In genomic region chr15:78438595-78439285, GRCh38 we compare ENCODE assay signal across 8 cellular contexts. TPM values are rescaled to one million over a fixed set of nuclear protein-coding genes. Genes with fewer than 3 reads are reported as not detected.
DNase-seq lines count a peak whose midpoint lies in the region; ATAC-seq and TF ChIP-seq lines count a peak whose summit lies in the region.

No MANE protein-coding gene starts in this region.

- H3K27ac Mint-ChIP-seq in WTC11, result peak overlapping the region; percentile 96
- peak overlapping the region; percentile 85 to 94 for H3K27ac Mint-ChIP-seq in effector memory CD8-positive, alpha-beta T cell

- ATAC-seq in left ventricle myocardium superior (no peak), WTC11 (peak; percentile 9), upper lobe of right lung (no peak)
- no peak for ATAC-seq in effector memory CD8-positive, alpha-beta T cell (replicated peaks)

- DNase-seq in cardiac muscle cell (ENCODE audit: low read depth in 1 of 2, low spot score in 1 of 2) (peak; percentile 39 to 61), left ventricle myocardium superior (no peak), HL-60 (ENCODE audit: low read depth in 1 of 2, low spot score in 1 of 2) (peak in 1 of 2 experiments; percentile 32), WTC11 (ENCODE audit: low spot score) (peak; percentile 41), upper lobe of right lung (no peak), NCI-H2107 treated with DMSO at 0.1 percent for 48 hours (lab: John Stamatoyannopoulos, UW; ENCODE audit: unreplicated experiment) (no peak)
- DNase-seq in effector memory CD8-positive, alpha-beta T cell, result peak in 1 of 3 experiments; percentile 4

- peak overlapping the region; percentile 70 for H3K4me3 ChIP-seq in cardiac muscle cell
- H3K4me3 ChIP-seq in HL-60 (replicated peaks; ENCODE audit: insufficient read depth, low read length), result peak overlapping the region; percentile 89
- peak overlapping the region; percentile 90 to 97 for H3K4me3 ChIP-seq in muscle layer of duodenum (ENCODE audit: low read depth in 1 of 2, low read length in 2 of 2)
- peak overlapping the region; percentile 92 for H3K4me3 ChIP-seq in upper lobe of right lung

- H3K36me3 ChIP-seq in cardiac muscle cell, result peaks cover 15% of the 10 kb centered on the region
- H3K36me3 ChIP-seq in muscle layer of duodenum (ENCODE audit: control insufficient read depth in 1 of 2, insufficient read depth in 2 of 2, low read length in 2 of 2), result peaks cover 11 to 14% of the 10 kb centered on the region in 2 donors
- peaks cover 40% of the 10 kb centered on the region for H3K36me3 ChIP-seq in upper lobe of right lung

- H3K27me3 ChIP-seq in cardiac muscle cell, result no peaks in the 10 kb centered on the region
- no peaks in the 10 kb centered on the region for H3K27me3 ChIP-seq in HL-60 (ENCODE audit: insufficient read depth, poor library complexity, severe bottlenecking)
- no peaks in the 10 kb centered on the region for H3K27me3 ChIP-seq in muscle layer of duodenum (ENCODE audit: low read depth, low read length)
- H3K27me3 ChIP-seq in upper lobe of right lung, result no peaks in the 10 kb centered on the region

- H3K4me1 Mint-ChIP-seq in WTC11, result peaks cover 18% of the 10 kb centered on the region
- H3K4me1 Mint-ChIP-seq in effector memory CD8-positive, alpha-beta T cell (ENCODE audit: low read depth in 2 of 2), result peaks cover 22 to 50% of the 10 kb centered on the region in 2 donors

- peak overlapping the region; percentile 86 for H3K4me3 Mint-ChIP-seq in WTC11
- peak overlapping the region; percentile 86 to 99 for H3K4me3 Mint-ChIP-seq in effector memory CD8-positive, alpha-beta T cell

- H3K9me3 ChIP-seq in cardiac muscle cell (ENCODE audit: low read depth) (no peaks in the 10 kb centered on the region), muscle layer of duodenum (ENCODE audit: control insufficient read depth in 1 of 2, low read length in 2 of 2) (no peaks in the 10 kb centered on the region), upper lobe of right lung (no peaks in the 10 kb centered on the region)

- H3K36me3 Mint-ChIP-seq in WTC11, result peaks cover 27% of the 10 kb centered on the region
- H3K36me3 Mint-ChIP-seq in effector memory CD8-positive, alpha-beta T cell (ENCODE audit: insufficient read depth), result peaks cover 30% of the 10 kb centered on the region

- CTCF ChIA-PET in WTC11 (lab: Charles Lee), result interaction anchor here (0.6 to 2.9 kb wide), 14 partner anchors 12 to 139 kb away, joined by 3 to 21 read pairs (median 4); partner anchors contain the start of genes CHRNA5, PSMA4 and SKIC8

- no peaks in the 10 kb centered on the region for H3K9me3 Mint-ChIP-seq in WTC11
- H3K9me3 Mint-ChIP-seq in effector memory CD8-positive, alpha-beta T cell, result no peaks in the 10 kb centered on the region

- H3K27ac ChIP-seq in cardiac muscle cell (peak overlapping the region; percentile 97), HL-60 (replicated peaks) (peak overlapping the region; percentile 94), muscle layer of duodenum (ENCODE audit: low read length) (peak overlapping the region; percentile 94), upper lobe of right lung (peak overlapping the region; percentile 95)

- POLR2A ChIA-PET in WTC11 (lab: Charles Lee), result interaction anchor here (1.0 to 1.7 kb wide), 3 partner anchors 11 to 126 kb away, joined by 4 to 5 read pairs (median 4); partner anchors contain the start of gene CHRNA5

- TF ChIP-seq CTCF in cardiac muscle cell (IDR thresholded peaks at IDR 0.05; ENCODE audit: low read depth, low read length) (peak; percentile 44), HL-60 (IDR thresholded peaks at IDR 0.05; ENCODE audit: insufficient read depth, low read length) (no peak), WTC11 (IDR thresholded peaks at IDR 0.05) (no peak), upper lobe of right lung (IDR thresholded peaks at IDR 0.05) (peak; percentile 19)

- intact Hi-C loops in left ventricle myocardium superior (cut with micrococcal nuclease) (no loop called here), upper lobe of right lung (cut with DNase I) (no loop called here)

- H3K4me1 ChIP-seq in cardiac muscle cell (ENCODE audit: low read depth) (peaks cover 6% of the 10 kb centered on the region), muscle layer of duodenum (ENCODE audit: control insufficient read depth in 1 of 2, insufficient read depth in 2 of 2, low read length in 2 of 2) (peaks cover 9 to 27% of the 10 kb centered on the region in 2 donors), upper lobe of right lung (peaks cover 36% of the 10 kb centered on the region)

- H3K27me3 Mint-ChIP-seq in WTC11 (ENCODE audit: low read depth), result no peaks in the 10 kb centered on the region
- no peaks in the 10 kb centered on the region for H3K27me3 Mint-ChIP-seq in effector memory CD8-positive, alpha-beta T cell

TF ChIP-seq in WTC11, 78 proteins besides CTCF, POLR2A, EP300 and RAD21 (continues in another document):
- TF ChIP-seq, protein P1, sequence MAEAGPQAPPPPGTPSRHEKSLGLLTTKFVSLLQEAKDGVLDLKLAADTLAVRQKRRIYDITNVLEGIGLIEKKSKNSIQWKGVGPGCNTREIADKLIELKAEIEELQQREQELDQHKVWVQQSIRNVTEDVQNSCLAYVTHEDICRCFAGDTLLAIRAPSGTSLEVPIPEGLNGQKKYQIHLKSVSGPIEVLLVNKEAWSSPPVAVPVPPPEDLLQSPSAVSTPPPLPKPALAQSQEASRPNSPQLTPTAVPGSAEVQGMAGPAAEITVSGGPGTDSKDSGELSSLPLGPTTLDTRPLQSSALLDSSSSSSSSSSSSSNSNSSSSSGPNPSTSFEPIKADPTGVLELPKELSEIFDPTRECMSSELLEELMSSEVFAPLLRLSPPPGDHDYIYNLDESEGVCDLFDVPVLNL (CRISPR knock-in tag; IDR thresholded peaks at IDR 0.05; ENCODE audit: borderline replicate concordance, low read depth), result no peak
- TF ChIP-seq FOXK1 (CRISPR knock-in tag; IDR thresholded peaks at IDR 0.05) (no peak), EMX1 (CRISPR knock-in tag; IDR thresholded peaks at IDR 0.05) (no peak), CREM (CRISPR knock-in tag; IDR thresholded peaks at IDR 0.05) (0 out of 2 replicates have a peak, but pooled peaks have one; percentile 58), TP53 (CRISPR knock-in tag; IDR thresholded peaks at IDR 0.05) (no peak), NR1H2 (CRISPR knock-in tag; IDR thresholded peaks at IDR 0.05) (no peak), NR3C1 (CRISPR knock-in tag; conservative IDR thresholded peaks at IDR 0.05; ENCODE audit: low read depth) (no peak), ZNF317 (CRISPR knock-in tag; IDR thresholded peaks at IDR 0.05; ENCODE audit: borderline replicate concordance, low read depth) (0 out of 2 replicates have a peak, but pooled peaks have one; percentile 26), ATF3 (CRISPR knock-in tag; conservative IDR thresholded peaks at IDR 0.05) (no peak), ZNF671 (CRISPR knock-in tag; IDR thresholded peaks at IDR 0.05) (no peak)
- TF ChIP-seq, protein P2, sequence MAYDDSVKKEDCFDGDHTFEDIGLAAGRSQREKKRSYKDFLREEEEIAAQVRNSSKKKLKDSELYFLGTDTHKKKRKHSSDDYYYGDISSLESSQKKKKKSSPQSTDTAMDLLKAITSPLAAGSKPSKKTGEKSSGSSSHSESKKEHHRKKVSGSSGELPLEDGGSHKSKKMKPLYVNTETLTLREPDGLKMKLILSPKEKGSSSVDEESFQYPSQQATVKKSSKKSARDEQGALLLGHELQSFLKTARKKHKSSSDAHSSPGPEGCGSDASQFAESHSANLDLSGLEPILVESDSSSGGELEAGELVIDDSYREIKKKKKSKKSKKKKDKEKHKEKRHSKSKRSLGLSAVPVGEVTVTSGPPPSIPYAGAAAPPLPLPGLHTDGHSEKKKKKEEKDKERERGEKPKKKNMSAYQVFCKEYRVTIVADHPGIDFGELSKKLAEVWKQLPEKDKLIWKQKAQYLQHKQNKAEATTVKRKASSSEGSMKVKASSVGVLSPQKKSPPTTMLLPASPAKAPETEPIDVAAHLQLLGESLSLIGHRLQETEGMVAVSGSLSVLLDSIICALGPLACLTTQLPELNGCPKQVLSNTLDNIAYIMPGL (CRISPR knock-in tag; IDR thresholded peaks at IDR 0.05), result peak; percentile 69
- TF ChIP-seq, protein P3, sequence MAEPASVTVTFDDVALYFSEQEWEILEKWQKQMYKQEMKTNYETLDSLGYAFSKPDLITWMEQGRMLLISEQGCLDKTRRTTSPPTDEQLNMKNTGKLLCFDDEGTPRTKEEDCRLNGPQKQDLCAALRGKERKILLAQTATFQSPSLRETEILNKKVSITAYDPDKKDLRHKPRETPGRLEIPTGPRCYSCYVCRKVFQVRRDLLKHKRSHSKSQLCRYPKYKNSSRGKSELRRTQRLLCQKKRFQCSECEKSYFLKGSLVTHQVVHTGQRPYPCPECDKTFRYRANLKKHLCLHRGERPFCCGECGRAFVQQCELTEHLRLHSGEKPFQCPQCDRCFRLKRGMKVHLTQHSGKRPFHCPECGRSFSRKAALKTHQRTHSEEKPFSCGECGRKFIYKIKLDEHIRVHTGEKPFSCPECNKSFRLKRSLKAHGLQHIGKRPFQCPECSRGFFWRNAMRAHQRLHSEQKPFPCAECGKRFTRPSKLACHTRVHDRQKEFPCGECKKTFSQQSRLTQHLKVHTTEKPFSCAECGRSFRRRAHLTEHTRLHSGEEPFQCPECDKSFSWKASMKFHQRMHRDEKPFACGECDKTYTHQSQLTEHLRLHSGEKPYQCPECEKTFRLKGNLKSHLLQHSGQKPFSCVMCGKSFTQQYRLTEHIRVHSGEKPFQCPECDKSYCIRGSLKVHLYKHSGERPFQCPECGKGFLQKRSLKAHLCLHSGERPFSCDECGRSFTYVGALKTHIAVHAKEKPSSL (CRISPR knock-in tag; conservative IDR thresholded peaks at IDR 0.05), result no peak
- TF ChIP-seq, protein P4, sequence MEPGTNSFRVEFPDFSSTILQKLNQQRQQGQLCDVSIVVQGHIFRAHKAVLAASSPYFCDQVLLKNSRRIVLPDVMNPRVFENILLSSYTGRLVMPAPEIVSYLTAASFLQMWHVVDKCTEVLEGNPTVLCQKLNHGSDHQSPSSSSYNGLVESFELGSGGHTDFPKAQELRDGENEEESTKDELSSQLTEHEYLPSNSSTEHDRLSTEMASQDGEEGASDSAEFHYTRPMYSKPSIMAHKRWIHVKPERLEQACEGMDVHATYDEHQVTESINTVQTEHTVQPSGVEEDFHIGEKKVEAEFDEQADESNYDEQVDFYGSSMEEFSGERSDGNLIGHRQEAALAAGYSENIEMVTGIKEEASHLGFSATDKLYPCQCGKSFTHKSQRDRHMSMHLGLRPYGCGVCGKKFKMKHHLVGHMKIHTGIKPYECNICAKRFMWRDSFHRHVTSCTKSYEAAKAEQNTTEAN (CRISPR knock-in tag; IDR thresholded peaks at IDR 0.05), result no peak

RNA-seq across cellular contexts. Expression of gene IREB2, which starts 0.7 kb away (rescaled TPM):
- total RNA-seq in cardiac muscle cell (21.6 and 34.2 TPM in 2 replicates), left ventricle myocardium superior (25.2 TPM), WTC11 (2021) (86.0 to 89.5 TPM (median 89.3 TPM) in 3 replicates), upper lobe of right lung (48.7 TPM)
- 23.4 and 30.4 TPM in 2 replicates for polyA plus RNA-seq in cardiac muscle cell

Comparison
In these comparisons a context has a peak if more than half of its experiments do, and no peak if none do; other contexts are left out.
1. DNase-seq: peak in cardiac muscle cell (2 of 2) and WTC11 (single experiment); none in left ventricle myocardium superior (single experiment), upper lobe of right lung (single experiment) and NCI-H2107 treated with DMSO at 0.1 percent for 48 hours (single experiment).
2. CTCF ChIP-seq: peak in cardiac muscle cell (single experiment) and upper lobe of right lung (single experiment); none in HL-60 (single experiment) and WTC11 (single experiment).
3. Peak in every context shown above with its lines, with median percentiles within 50 percentile points of each other: H3K27ac ChIP-seq and H3K4me3 ChIP-seq.